ENCODE assay signal across 8 cellular contexts in the genomic region with DNA sequence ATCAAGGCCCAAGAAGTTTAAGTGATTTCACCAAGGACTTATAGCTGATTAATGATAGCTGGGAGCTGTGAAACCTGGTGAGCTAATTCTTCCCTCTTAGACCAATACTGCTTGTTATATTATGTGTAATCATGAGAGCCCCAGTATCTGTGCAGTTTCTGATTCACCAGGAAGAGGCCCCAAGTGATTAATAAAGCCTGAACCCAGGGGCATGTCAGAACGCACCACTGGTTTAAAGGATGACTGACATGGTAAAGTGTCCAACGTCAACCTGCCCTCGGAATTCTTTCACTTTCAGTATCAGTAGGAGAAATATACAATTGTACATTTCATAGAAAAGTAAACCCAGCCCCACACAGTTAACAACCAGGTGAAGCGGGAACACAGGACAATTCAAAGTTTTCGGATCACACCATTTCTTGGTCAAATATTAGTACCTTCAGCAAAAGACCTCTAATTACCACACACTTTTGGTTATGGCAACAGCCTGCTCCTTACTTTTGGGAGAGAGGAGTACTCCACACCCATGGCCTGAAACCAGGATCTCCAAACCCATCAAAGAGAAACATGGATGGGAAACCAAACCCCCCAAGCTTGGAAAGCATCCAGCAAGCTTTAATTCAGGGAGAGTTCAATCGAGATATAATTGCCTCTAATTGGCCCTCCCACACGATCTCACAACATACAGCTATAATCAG. TPM values are rescaled to one million over a fixed set of nuclear protein-coding genes. Genes with fewer than 3 reads are reported as not detected.
DNase-seq lines count a peak whose midpoint lies in the region; ATAC-seq, FAIRE-seq and TF ChIP-seq lines count a peak whose summit lies in the region.

No MANE protein-coding gene starts in this region.

- FAIRE-seq in kidney (lab: Jason Lieb, UNC) = no peak

- no peaks in the 10 kb centered on the region for H3K27me3 Mint-ChIP-seq in Calu3 (ENCODE audit: unreplicated experiment)
- H3K27me3 Mint-ChIP-seq in activated T-cell treated with anti-CD3 and anti-CD28 coated beads, Interleukin-2, amount 50 U/mL, for 24 hours = peaks cover 3% of the 10 kb centered on the region

- H3K27ac Mint-ChIP-seq in Calu3 (ENCODE audit: unreplicated experiment) = peak overlapping the region; percentile 78
- peak overlapping the region; percentile 81 for H3K27ac Mint-ChIP-seq in activated T-cell treated with anti-CD3 and anti-CD28 coated beads, Interleukin-2, amount 50 U/mL, for 24 hours

- BruUV-seq in Calu3 (replicated peaks; lab: Mats Ljungman, UMichigan) = no TSS peak

- CTCF ChIA-PET in Calu3 (lab: Charles Lee) = interaction anchor here (0.8 to 1.7 kb wide), 2 partner anchors 9 to 11 kb away, joined by 3 read pairs; no protein-coding TSS in a partner anchor

- no peaks in the 10 kb centered on the region for H3K9me3 ChIP-seq in kidney (ENCODE audit: control insufficient read depth in 1 of 2, low read length in 2 of 2)

- peaks cover 15 to 33% of the 10 kb centered on the region in 2 donors for H3K4me1 ChIP-seq in kidney (ENCODE audit: control insufficient read depth in 1 of 2, insufficient read depth in 1 of 2, low read depth in 1 of 2, low read length in 2 of 2)

- peak overlapping the region; percentile 68 to 85 for H3K27ac ChIP-seq in kidney (ENCODE audit: low read depth in 2 of 2, low read length in 2 of 2)

- peak overlapping the region; percentile 70 for H3K4me3 Mint-ChIP-seq in Calu3 (ENCODE audit: low read depth, unreplicated experiment)
- H3K4me3 Mint-ChIP-seq in activated T-cell treated with anti-CD3 and anti-CD28 coated beads, Interleukin-2, amount 50 U/mL, for 24 hours = peak overlapping the region; percentile 44

- TF ChIP-seq CTCF in Calu3 (IDR thresholded peaks at IDR 0.05; ENCODE audit: unreplicated experiment) = no peak
- no peak for TF ChIP-seq CTCF in kidney (IDR thresholded peaks at IDR 0.05; ENCODE audit: borderline replicate concordance, extremely low read depth, insufficient read depth)

- H3K4me3 ChIP-seq in kidney (ENCODE audit: low read length in 2 of 2) = peak overlapping the region; percentile 60 to 64

- no peaks in the 10 kb centered on the region for H3K36me3 ChIP-seq in kidney (ENCODE audit: control insufficient read depth in 1 of 2, insufficient read depth in 2 of 2, low read length in 2 of 2)

- H3K36me3 Mint-ChIP-seq in Calu3 (ENCODE audit: insufficient read depth, unreplicated experiment) = peaks cover 5% of the 10 kb centered on the region
- H3K36me3 Mint-ChIP-seq in activated T-cell treated with anti-CD3 and anti-CD28 coated beads, Interleukin-2, amount 50 U/mL, for 24 hours (ENCODE audit: low read depth) = no peaks in the 10 kb centered on the region

- ATAC-seq in GM19372 (IDR thresholded peaks at IDR 0.05; ENCODE audit: low read depth, unreplicated experiment) = peak; percentile 95
- peak; percentile 96 for ATAC-seq in HG03439 (IDR thresholded peaks at IDR 0.05; ENCODE audit: unreplicated experiment)
- peak; percentile 97 for ATAC-seq in stimulated activated naive CD8-positive, alpha-beta T cell treated with anti-CD3 and anti-CD28 coated beads, Interleukin-15, Interleukin-2, amounts not matched to agents 100 U/mL and 50 U/mL, for 24 hours

- peaks cover 25% of the 10 kb centered on the region for H3K4me1 Mint-ChIP-seq in Calu3 (ENCODE audit: low read depth, unreplicated experiment)
- H3K4me1 Mint-ChIP-seq in activated T-cell treated with anti-CD3 and anti-CD28 coated beads, Interleukin-2, amount 50 U/mL, for 24 hours (ENCODE audit: low read depth) = peaks cover 28% of the 10 kb centered on the region

- intact Hi-C loops in Calu3 (cut with micrococcal nuclease; ENCODE audit: unreplicated experiment) (loop anchor here (5.0 kb wide), 1 partner anchor 140 kb away; no protein-coding TSS in a partner anchor), kidney (cut with DNase I) (no loop called here)

- H3K9ac ChIP-seq in kidney (ENCODE audit: low read length in 2 of 2) = peak overlapping the region; percentile 8 to 52

- DNase-seq in Calu3 = peak; percentile 26
- DNase-seq in activated T-cell treated with anti-CD3 and anti-CD28 coated beads, Interleukin-2, amount 50 U/mL, for 24 hours = no peak
- DNase-seq in kidney = no peak
- DNase-seq in stimulated activated naive CD8-positive, alpha-beta T cell treated with anti-CD3 and anti-CD28 coated beads, Interleukin-15, Interleukin-2, amounts not matched to agents 100 U/mL and 50 U/mL, for 24 hours = peak; percentile 39
- DNase-seq in NCI-H1694 treated with DMSO at 0.1 percent for 48 hours (lab: John Stamatoyannopoulos, UW) = no peak
- DNase-seq in NCI-H1436 (lab: John Stamatoyannopoulos, UW) = no peak

- no peaks in the 10 kb centered on the region for H3K9me3 Mint-ChIP-seq in Calu3 (ENCODE audit: low read depth, unreplicated experiment)
- no peaks in the 10 kb centered on the region for H3K9me3 Mint-ChIP-seq in activated T-cell treated with anti-CD3 and anti-CD28 coated beads, Interleukin-2, amount 50 U/mL, for 24 hours

RNA-seq across cellular contexts. Expression of a gene that starts 28.5 kb away (rescaled TPM):
- total RNA-seq in Calu3 (2022) = 4.0 and 6.8 TPM in 2 replicates
- 14.7 TPM for total RNA-seq in kidney
- 6.7 TPM for polyA plus RNA-seq in kidney (ENCODE audit: insufficient read depth, low read depth, low replicate concordance)

Comparison
In these comparisons a context has a peak if more than half of its experiments do, and no peak if none do; other contexts are left out.
1. DNase-seq: peak in Calu3 (single experiment) and stimulated activated naive CD8-positive, alpha-beta T cell treated with anti-CD3 and anti-CD28 coated beads, Interleukin-15, Interleukin-2, amounts not matched to agents 100 U/mL and 50 U/mL, for 24 hours (single experiment); none in activated T-cell treated with anti-CD3 and anti-CD28 coated beads, Interleukin-2, amount 50 U/mL, for 24 hours (single experiment), kidney (single experiment), NCI-H1694 treated with DMSO at 0.1 percent for 48 hours (single experiment) and NCI-H1436 (single experiment).
2. Peak in every context shown above with its lines, with median percentiles within 50 percentile points of each other: ATAC-seq.